In genomic region chr4:112651641-112652040, GRCh38 we compare ENCODE assay signal across 2 cellular contexts.
A peak's percentile ranks its signal among the peaks of the same experiment; 100 is the strongest.
TF ChIP-seq lines count a peak whose summit lies in the region.

No MANE protein-coding gene starts in this region.

TF ChIP-seq in H1, 55 proteins besides CTCF, POLR2A, EP300 and RAD21:
- TF ChIP-seq BACH1 (IDR thresholded peaks at IDR 0.05; ENCODE audit: low read length) (no peak), CHD1 (IDR thresholded peaks at IDR 0.05; ENCODE audit: low read depth, low read length) (peak; percentile 61; the same call in 1 of the 2 replicates)

TF ChIP-seq in SK-N-SH, 30 proteins besides CTCF, POLR2A, EP300 and RAD21:
- TF ChIP-seq NRF1 (IDR thresholded peaks at IDR 0.05; ENCODE audit: low read depth, low read length) = no peak
- no peak for TF ChIP-seq TCF12 (IDR thresholded peaks at IDR 0.05)
- no peak for TF ChIP-seq JUND (IDR thresholded peaks at IDR 0.05)
- TF ChIP-seq RFX5 (IDR thresholded peaks at IDR 0.05; ENCODE audit: low read length) = no peak
- TF ChIP-seq GABPA (IDR thresholded peaks at IDR 0.05; ENCODE audit: low read depth) = no peak
- TF ChIP-seq MEF2A (IDR thresholded peaks at IDR 0.05; ENCODE audit: borderline replicate concordance, low read depth) = no peak
- no peak for TF ChIP-seq USF2 (IDR thresholded peaks at IDR 0.05; ENCODE audit: borderline replicate concordance, low read depth, low read length)
- no peak for TF ChIP-seq RCOR1 (IDR thresholded peaks at IDR 0.05; ENCODE audit: low read length)
- TF ChIP-seq FOXM1 (IDR thresholded peaks at IDR 0.05; ENCODE audit: low read depth) = no peak
- TF ChIP-seq MXI1 (IDR thresholded peaks at IDR 0.05; ENCODE audit: low read depth, low read length) = no peak
- TF ChIP-seq TAF1 (IDR thresholded peaks at IDR 0.05; ENCODE audit: borderline replicate concordance, low read depth, low read length) = no peak
- no peak for TF ChIP-seq FOXJ3 (CRISPR knock-in tag; IDR thresholded peaks at IDR 0.05)
- TF ChIP-seq ELF1 (IDR thresholded peaks at IDR 0.05) = no peak
- TF ChIP-seq MAX (IDR thresholded peaks at IDR 0.05; ENCODE audit: low read depth) = no peak
